8 cellular contexts compared by ENCODE assay signal in the genomic region with DNA sequence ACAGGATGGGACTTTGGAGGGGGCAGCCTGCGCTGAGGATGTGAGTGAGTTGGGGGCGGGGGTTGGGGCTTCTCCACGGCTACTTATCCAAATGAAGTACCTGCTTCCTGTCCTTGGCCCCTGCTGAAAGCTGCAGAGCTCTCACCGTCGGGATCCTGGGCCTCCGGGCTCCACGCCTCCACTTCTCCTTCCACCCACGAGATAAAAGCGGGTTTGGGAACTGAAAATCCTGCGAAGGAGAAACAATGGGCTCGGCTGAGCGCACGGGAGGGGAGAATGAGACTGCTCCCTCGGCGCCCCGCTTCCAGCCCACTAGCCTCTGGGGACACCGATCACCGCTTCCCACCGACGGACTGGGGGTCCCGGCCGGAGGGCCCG. TPM values are rescaled to one million over a fixed set of nuclear protein-coding genes. Genes with fewer than 3 reads are reported as not detected.
DNase-seq lines count a peak whose midpoint lies in the region; ATAC-seq and TF ChIP-seq lines count a peak whose summit lies in the region.

No MANE protein-coding gene starts in this region.

- H4K20me1 ChIP-seq in fibroblast of lung (ENCODE audit: control insufficient read depth, extremely low read depth, insufficient read depth, low read length) = no peaks in the 10 kb centered on the region

- no peak for TF ChIP-seq POLR2A in heart left ventricle (IDR thresholded peaks at IDR 0.05)

- WGBS in heart left ventricle, 4 donors = 1 to 3% (median 1%) methylated on average over 16 to 23 of the region's 23 CpGs

- DNase-seq in heart left ventricle (no peak), cardiac septum (ENCODE audit: low spot score) (no peak), SK-N-MC (ENCODE audit: low read depth, low spot score) (no peak), fibroblast of lung (ENCODE audit: low read depth in 2 of 2) (peak; percentile 14 to 22), progenitor cell of endocrine pancreas (ENCODE audit: low spot score, unreplicated experiment) (no peak), OCI-M2 (lab: John Stamatoyannopoulos, UW; ENCODE audit: unreplicated experiment) (no peak)
- DNase-seq in activated CD4-positive, alpha-beta T cell treated with anti-CD3 and anti-CD28 coated beads, Interleukin-2, amount 50 U/mL, for 4 hours = no peak

- peak overlapping the region; percentile 54 to 93 (median 74) for H3K4me3 ChIP-seq in heart left ventricle
- peak overlapping the region; percentile 85 for H3K4me3 ChIP-seq in SK-N-MC
- H3K4me3 ChIP-seq in fibroblast of lung (replicated peaks in 1 of 4; ENCODE audit: control extremely low read depth in 1 of 4, insufficient read depth in 1 of 4, low read depth in 3 of 4, low read length in 4 of 4) = peak overlapping the region; percentile 51 to 95 (median 63)

- H3K27me3 Mint-ChIP-seq in progenitor cell of endocrine pancreas = no peaks in the 10 kb centered on the region

- peak in 1 of 4 donors; percentile 1 for ATAC-seq in heart left ventricle
- ATAC-seq in HG03045 (IDR thresholded peaks at IDR 0.05; ENCODE audit: unreplicated experiment) = peak; percentile 9

- peak overlapping the region; percentile 57 for H2AFZ ChIP-seq in fibroblast of lung (ENCODE audit: low read length)

- peaks cover 10% of the 10 kb centered on the region for H3K79me2 ChIP-seq in fibroblast of lung (ENCODE audit: control insufficient read depth, insufficient read depth, low read length)

- peak overlapping the region; percentile 78 for H3K4me3 Mint-ChIP-seq in progenitor cell of endocrine pancreas (ENCODE audit: low read depth)

- H3K27ac Mint-ChIP-seq in progenitor cell of endocrine pancreas = peak overlapping the region; percentile 93

- H3K4me1 Mint-ChIP-seq in progenitor cell of endocrine pancreas (ENCODE audit: low read depth) = peaks cover 9% of the 10 kb centered on the region

- H3K27ac ChIP-seq in heart left ventricle (peak overlapping the region; percentile 83 to 97 (median 88)), SK-N-MC (peak overlapping the region; percentile 84), fibroblast of lung (ENCODE audit: insufficient read depth, low read length) (peak overlapping the region; percentile 72)

- H3K36me3 Mint-ChIP-seq in progenitor cell of endocrine pancreas (ENCODE audit: insufficient read depth) = peaks cover 19% of the 10 kb centered on the region

- H3K4me1 ChIP-seq in heart left ventricle (peaks cover 0 to 25% (median 10%) of the 10 kb centered on the region in 12 donors), fibroblast of lung (ENCODE audit: control insufficient read depth, extremely low read depth, insufficient read depth, low read length) (peaks cover 4% of the 10 kb centered on the region)

- peak overlapping the region; percentile 97 for H3K4me2 ChIP-seq in fibroblast of lung (ENCODE audit: extremely low read depth, insufficient read depth, low read length)

- H3K9ac ChIP-seq in SK-N-MC (ENCODE audit: insufficient read length) (peak overlapping the region; percentile 91), fibroblast of lung (ENCODE audit: insufficient read depth, low read length) (peak overlapping the region; percentile 60)

- intact Hi-C loops in heart left ventricle (cut with DNase I) (loop anchor here in 7 of 10 donors (1.0 to 10.0 kb wide), 12 partner anchors 13 to 72 kb away; partner anchors contain the start of genes ZNF768 (in 3 of the 7), FBRS (in 2 of the 7), PRR14 (in 1 of the 7) and ZNF688 (in 1 of the 7)), cardiac septum (cut with DNase I) (loop anchor here (1.0 to 2.0 kb wide), 3 partner anchors 13 to 50 kb away; partner anchors contain the start of gene ZNF747)

- H3K27me3 ChIP-seq in heart left ventricle (no peaks in the 10 kb centered on the region), fibroblast of lung (ENCODE audit: control insufficient read depth, insufficient read depth, low read length) (no peaks in the 10 kb centered on the region)

- H3K9me3 Mint-ChIP-seq in progenitor cell of endocrine pancreas (ENCODE audit: low read depth) = no peaks in the 10 kb centered on the region

- peaks cover 0 to 37% (median 29%) of the 10 kb centered on the region in 9 donors for H3K36me3 ChIP-seq in heart left ventricle
- peaks cover 7% of the 10 kb centered on the region; the same call in 1 of the 2 replicates for H3K36me3 ChIP-seq in SK-N-MC (ENCODE audit: insufficient read depth, low read length)
- H3K36me3 ChIP-seq in fibroblast of lung (ENCODE audit: control insufficient read depth, insufficient read depth, low read length) = peaks cover 2% of the 10 kb centered on the region

- TF ChIP-seq CTCF in heart left ventricle (IDR thresholded peaks at IDR 0.05) = no peak
- TF ChIP-seq CTCF in fibroblast of lung (conservative IDR thresholded peaks at IDR 0.05 in 1 of 2, IDR thresholded peaks at IDR 0.05 in 1 of 2; ENCODE audit: low read depth in 1 of 2, low read length in 2 of 2) = no peak
- no peak for TF ChIP-seq CTCF in progenitor cell of endocrine pancreas (IDR thresholded peaks at IDR 0.05; ENCODE audit: unreplicated experiment)

- H3K9me3 ChIP-seq in heart left ventricle (no peaks in the 10 kb centered on the region), SK-N-MC (ENCODE audit: low read depth, low read length) (no peaks in the 10 kb centered on the region), fibroblast of lung (ENCODE audit: control insufficient read depth, insufficient read depth, low read depth, low read length) (no peaks in the 10 kb centered on the region)

RNA-seq across cellular contexts. Expression of gene ZNF785, which starts 0.5 kb away (rescaled TPM):
- total RNA-seq in heart left ventricle (10 to 100 TPM in 1 of 9 donors, 1 to 10 TPM in 8; 2.9 to 10.9 (median 4.8) TPM), cardiac septum (6.7 TPM), fibroblast of lung (6.6 and 8.7 TPM in 2 replicates), progenitor cell of endocrine pancreas (46.2 and 50.0 TPM in 2 replicates)
- polyA plus RNA-seq in heart left ventricle (1 to 10 TPM; 3.0 to 4.5 TPM), fibroblast of lung (4.7 and 7.1 TPM in 2 replicates)
- polyA plus RNA-seq in fibroblast of lung (2012) = 4.5 and 5.2 TPM in 2 replicates
- 6.3 and 10.8 TPM in 2 replicates for polyA minus RNA-seq in fibroblast of lung (ENCODE audit: low replicate concordance)

RNA-seq across cellular contexts. Expression of gene ZNF688, which starts 13.5 kb away (rescaled TPM):
- total RNA-seq in heart left ventricle = 10 to 100 TPM in 8 of 9 donors, 1 to 10 TPM in 1; 10.0 to 14.3 (median 11.6) TPM
- polyA plus RNA-seq in heart left ventricle = 10 to 100 TPM in 1 of 2 donors, 1 to 10 TPM in 1; 7.6 to 15.7 TPM
- 12.1 TPM for total RNA-seq in cardiac septum
- total RNA-seq in fibroblast of lung = 10.3 and 12.9 TPM in 2 replicates
- polyA plus RNA-seq in fibroblast of lung = 3.0 and 3.1 TPM in 2 replicates
- 4.6 and 7.3 TPM in 2 replicates for polyA plus RNA-seq in fibroblast of lung (2012)
- polyA minus RNA-seq in fibroblast of lung (ENCODE audit: low replicate concordance) = 0.86 and 2.0 TPM in 2 replicates
- 20.0 and 22.5 TPM in 2 replicates for total RNA-seq in progenitor cell of endocrine pancreas

RNA-seq across cellular contexts. Expression of gene ZNF689, which starts 25.2 kb away (rescaled TPM):
- 1 to 10 TPM; 4.0 to 7.9 (median 6.6) TPM for total RNA-seq in heart left ventricle
- 1 to 10 TPM; 2.7 to 4.9 TPM for polyA plus RNA-seq in heart left ventricle
- total RNA-seq in cardiac septum = 4.9 TPM
- total RNA-seq in fibroblast of lung = 4.6 and 6.1 TPM in 2 replicates
- 3.5 and 4.2 TPM in 2 replicates for polyA plus RNA-seq in fibroblast of lung
- 3.6 and 4.7 TPM in 2 replicates for polyA plus RNA-seq in fibroblast of lung (2012)
- polyA minus RNA-seq in fibroblast of lung (ENCODE audit: low replicate concordance) = 12.1 and 12.2 TPM in 2 replicates
- 23.3 and 24.5 TPM in 2 replicates for total RNA-seq in progenitor cell of endocrine pancreas

RNA-seq across cellular contexts. Expression of gene ZNF764, which starts 26.8 kb away (rescaled TPM):
- total RNA-seq in heart left ventricle (10 to 100 TPM in 6 of 9 donors, 1 to 10 TPM in 3; 8.5 to 17.2 (median 12.3) TPM), cardiac septum (11.4 TPM), fibroblast of lung (3.1 TPM in 2 replicates), progenitor cell of endocrine pancreas (36.1 and 36.6 TPM in 2 replicates)
- polyA plus RNA-seq in heart left ventricle (1 to 10 TPM; 7.4 to 8.7 TPM), fibroblast of lung (2.4 and 2.6 TPM in 2 replicates)
- 3.2 and 3.8 TPM in 2 replicates for polyA plus RNA-seq in fibroblast of lung (2012)
- 2.9 and 4.1 TPM in 2 replicates for polyA minus RNA-seq in fibroblast of lung (ENCODE audit: low replicate concordance)

RNA-seq across cellular contexts. Expression of gene ZNF747, which starts 50.4 kb away (rescaled TPM):
- total RNA-seq in heart left ventricle (10 to 100 TPM in 5 of 9 donors, 1 to 10 TPM in 4; 8.6 to 15.2 (median 10.5) TPM), cardiac septum (13.7 TPM), fibroblast of lung (7.4 and 10.6 TPM in 2 replicates), progenitor cell of endocrine pancreas (18.1 and 19.1 TPM in 2 replicates)
- polyA plus RNA-seq in heart left ventricle (1 to 10 TPM; 8.9 to 9.5 TPM), fibroblast of lung (3.9 and 4.4 TPM in 2 replicates)
- 3.2 and 3.6 TPM in 2 replicates for polyA plus RNA-seq in fibroblast of lung (2012)
- polyA minus RNA-seq in fibroblast of lung (ENCODE audit: low replicate concordance) = 2.9 and 7.4 TPM in 2 replicates

Comparison
In these comparisons a context has a peak if more than half of its experiments do, and no peak if none do; other contexts are left out.
1. DNase-seq: peak in fibroblast of lung (2 of 2); none in heart left ventricle (0 of 5), cardiac septum (single experiment), SK-N-MC (single experiment), progenitor cell of endocrine pancreas (single experiment), OCI-M2 (single experiment) and activated CD4-positive, alpha-beta T cell treated with anti-CD3 and anti-CD28 coated beads, Interleukin-2, amount 50 U/mL, for 4 hours (0 of 2).
2. Peak in every context shown above with its lines, with median percentiles within 50 percentile points of each other: H3K27ac ChIP-seq and H3K4me3 ChIP-seq.